21 cellular contexts compared by ENCODE assay signal in genomic region chr2:198659471-198659870, GRCh38.
A peak's percentile ranks its signal among the peaks of the same experiment; 100 is the strongest.
DNase-seq lines count a peak whose midpoint lies in the region; ATAC-seq, FAIRE-seq and TF ChIP-seq lines count a peak whose summit lies in the region.
"Had no signal": no experiment of that assay in that cellular context is flagged by ENCODE, and none has a peak within 500 bp of the region (broad histone marks: within the 10 kb centered on the region; RNA-seq: fewer than 3 reads in every experiment).

No MANE protein-coding gene starts in this region.

- intact Hi-C loops in colonic mucosa (cut with DNase I) = no loop called here

- H3K27ac ChIP-seq in colonic mucosa (peak overlapping the region; percentile 24), mucosa of rectum (ENCODE audit: low read depth in 2 of 2, low read length in 2 of 2) (peak overlapping the region; percentile 9 to 52), SJCRH30 (no peak overlapping the region), small intestine (ENCODE audit: low read depth in 1 of 2, low read length in 1 of 2) (no peak overlapping the region)
- H3K27ac ChIP-seq: BLaER1, C4-2B had no signal

- no peak overlapping the region for H3K4me3 ChIP-seq in colonic mucosa
- H3K4me3 ChIP-seq in mucosa of rectum (ENCODE audit: low read length in 2 of 2) = no peak overlapping the region
- no peak overlapping the region for H3K4me3 ChIP-seq in SJCRH30
- no peak overlapping the region for H3K4me3 ChIP-seq in small intestine (ENCODE audit: low read depth in 1 of 2, low read length in 2 of 2)
- H3K4me3 ChIP-seq: BLaER1, HAP-1 had no signal

- H3K9ac ChIP-seq in colonic mucosa (ENCODE audit: low read depth in 2 of 2, low read length in 2 of 2) = no peak overlapping the region
- H3K9ac ChIP-seq in mucosa of rectum (ENCODE audit: low read depth in 1 of 2, low read length in 2 of 2) = no peak overlapping the region
- H3K9ac ChIP-seq: BLaER1 had no signal

- H3K9me3 ChIP-seq in colonic mucosa (no peaks in the 10 kb centered on the region), mucosa of rectum (ENCODE audit: control insufficient read depth in 2 of 2, low read length in 2 of 2) (no peaks in the 10 kb centered on the region), SJCRH30 (replicated peaks) (no peaks in the 10 kb centered on the region), small intestine (ENCODE audit: control insufficient read depth, low read depth) (no peaks in the 10 kb centered on the region)
- H3K9me3 ChIP-seq: BLaER1, Caco-2, HAP-1 had no signal

- H3K4me1 ChIP-seq in colonic mucosa (no peaks in the 10 kb centered on the region), mucosa of rectum (ENCODE audit: control insufficient read depth in 2 of 2, insufficient read depth in 2 of 2, low read length in 2 of 2) (peaks cover 7 to 10% of the 10 kb centered on the region in 2 donors), SJCRH30 (peaks cover 23% of the 10 kb centered on the region), small intestine (ENCODE audit: control insufficient read depth in 2 of 2, insufficient read depth in 1 of 2, low read depth in 1 of 2, low read length in 1 of 2) (no peaks in the 10 kb centered on the region)
- H3K4me1 ChIP-seq: BLaER1, Caco-2, HAP-1 had no signal

- DNase-seq in LoVo (ENCODE audit: low spot score) (peak; percentile 51), colonic mucosa (no peak), SJCRH30 (no peak), hypothalamus (lab: John Stamatoyannopoulos, UW) (no peak), small intestine (no peak)
- DNase-seq: Caco-2; CD4-positive, CD25-positive, alpha-beta regulatory T cell; CD8-positive, alpha-beta T cell; DMS153; DND-41; GOT3; HFFc6 had no signal

- H3K36me3 ChIP-seq in colonic mucosa (no peaks in the 10 kb centered on the region), mucosa of rectum (ENCODE audit: control insufficient read depth in 2 of 2, insufficient read depth in 2 of 2, low read length in 2 of 2) (no peaks in the 10 kb centered on the region), SJCRH30 (no peaks in the 10 kb centered on the region), small intestine (ENCODE audit: control insufficient read depth in 2 of 2, insufficient read depth in 2 of 2, low read length in 2 of 2) (no peaks in the 10 kb centered on the region)
- H3K36me3 ChIP-seq: BLaER1, HAP-1 had no signal

- ATAC-seq in HG03457 (IDR thresholded peaks at IDR 0.05; ENCODE audit: unreplicated experiment) = no peak
- ATAC-seq: CD8-positive, alpha-beta T cell had no signal

- 86 to 91% (median 89%) methylated on average over 2 of the region's 2 CpGs for WGBS in small intestine, 3 donors

- no peak for FAIRE-seq in small intestine (lab: Jason Lieb, UNC)
- FAIRE-seq: A204.1, G401.6, GM12892, H54 had no signal

- no peak for TF ChIP-seq CTCF in colonic mucosa (IDR thresholded peaks at IDR 0.05)

- H3K27me3 ChIP-seq in colonic mucosa (no peaks in the 10 kb centered on the region), mucosa of rectum (ENCODE audit: control insufficient read depth in 2 of 2, insufficient read depth in 2 of 2, low read length in 2 of 2) (no peaks in the 10 kb centered on the region), SJCRH30 (no peaks in the 10 kb centered on the region), small intestine (ENCODE audit: control insufficient read depth in 2 of 2, insufficient read depth in 2 of 2, low read length in 2 of 2) (no peaks in the 10 kb centered on the region)
- H3K27me3 ChIP-seq: BLaER1 had no signal

Comparison
In these comparisons a context has a peak if more than half of its experiments do, and no peak if none do; other contexts are left out.
1. H3K27ac ChIP-seq: peak in colonic mucosa (single experiment) and mucosa of rectum (2 of 2); none in SJCRH30 (single experiment) and small intestine (0 of 2).